In genomic region chr17:35238817-35239216, GRCh38 we compare ENCODE assay signal across 1 cellular context.
TF ChIP-seq lines count a peak whose summit lies in the region.

No MANE protein-coding gene starts in this region.

TF ChIP-seq in HepG2, 621 proteins besides CTCF, POLR2A, EP300 and RAD21:
- no peak for TF ChIP-seq PCBP1 (IDR thresholded peaks at IDR 0.05; ENCODE audit: borderline replicate concordance, low read depth, low read length)
- no peak for TF ChIP-seq ZNF318 (CRISPR knock-in tag; IDR thresholded peaks at IDR 0.05)
- TF ChIP-seq ZBTB46 (CRISPR knock-in tag; IDR thresholded peaks at IDR 0.05; ENCODE audit: borderline replicate concordance) = no peak
- no peak for TF ChIP-seq ZNF446 (CRISPR knock-in tag; IDR thresholded peaks at IDR 0.05)
- no peak for TF ChIP-seq NBN (conservative IDR thresholded peaks at IDR 0.05)
- TF ChIP-seq MTERF4 (CRISPR knock-in tag; IDR thresholded peaks at IDR 0.05) = no peak
